18 cellular contexts compared by ENCODE assay signal in genomic region chr12:3837049-3837448, GRCh38. TPM values are rescaled to one million over a fixed set of nuclear protein-coding genes. Genes with fewer than 3 reads are reported as not detected.
A peak's percentile ranks its signal among the peaks of the same experiment; 100 is the strongest.
DNase-seq lines count a peak whose midpoint lies in the region; ATAC-seq and TF ChIP-seq lines count a peak whose summit lies in the region.
"Had no signal": no experiment of that assay in that cellular context is flagged by ENCODE, and none has a peak within 500 bp of the region (broad histone marks: within the 10 kb centered on the region; RNA-seq: fewer than 3 reads in every experiment).

No MANE protein-coding gene starts in this region.

- intact Hi-C loops in activated CD8-positive, alpha-beta T cell treated with anti-CD3 and anti-CD28 coated beads for 36 hours (cut with micrococcal nuclease): no loop called here

- no peaks in the 10 kb centered on the region for H4K20me1 ChIP-seq in GM23338 (replicated peaks; ENCODE audit: insufficient read depth)

- H2AFZ ChIP-seq in GM23338: no peak overlapping the region

- no peak for TF ChIP-seq POLR2A in Peyer's patch (IDR thresholded peaks at IDR 0.05)

- H3F3A ChIP-seq in GM23338 (replicated peaks; ENCODE audit: low read depth): no peaks in the 10 kb centered on the region

- CTCF ChIA-PET in activated CD8-positive, alpha-beta T cell treated with anti-CD3 and anti-CD28 coated beads for 36 hours (lab: Charles Lee): interaction anchor here (1.4 to 1.6 kb wide), 2 partner anchors 27 to 49 kb away, joined by 3 read pairs; no protein-coding TSS in a partner anchor
- CTCF ChIA-PET in activated CD8-positive, alpha-beta T cell treated with anti-CD3 and anti-CD28 coated beads, Interleukin-2, amount 10 ng/mL, durations not matched to agents 7 days and 5 days (lab: Charles Lee): interaction anchor here (1.7 kb wide), 1 partner anchor 537 kb away, joined by 7 read pairs; no protein-coding TSS in a partner anchor

- TF ChIP-seq CTCF in activated CD8-positive, alpha-beta T cell treated with anti-CD3 and anti-CD28 coated beads for 36 hours (IDR thresholded peaks at IDR 0.05): no peak
- TF ChIP-seq CTCF in GM23338 (conservative IDR thresholded peaks at IDR 0.05; ENCODE audit: low read depth in 2 of 2): peak; percentile 46 to 63
- TF ChIP-seq CTCF in Peyer's patch (IDR thresholded peaks at IDR 0.05): no peak

- H3K4me1 ChIP-seq in GM23338 (ENCODE audit: insufficient read depth): peaks cover 7% of the 10 kb centered on the region; the same call in 1 of the 2 replicates
- H3K4me1 ChIP-seq in Peyer's patch: no peaks in the 10 kb centered on the region
- H3K4me1 ChIP-seq: vagina had no signal

- no peak for ATAC-seq in activated CD8-positive, alpha-beta T cell treated with anti-CD3 and anti-CD28 coated beads for 36 hours
- no peak for ATAC-seq in activated CD8-positive, alpha-beta T cell treated with anti-CD3 and anti-CD28 coated beads, Interleukin-2, amount 10 ng/mL, durations not matched to agents 7 days and 5 days
- ATAC-seq in GM23338 (peak; percentile 68), HG02798 (IDR thresholded peaks at IDR 0.05; ENCODE audit: poor library complexity, unreplicated experiment) (no peak)
- ATAC-seq in activated naive CD8-positive, alpha-beta T cell treated with anti-CD3 and anti-CD28 coated beads, Interleukin-2, amount 50 U/mL, for 24 hours: no peak
- ATAC-seq in stimulated activated effector memory CD8-positive, alpha-beta T cell treated with anti-CD3 and anti-CD28 coated beads, Interleukin-12 subunit alpha, Interleukin-12 subunit beta, amount 100 ng/mL, for 72 hours: no peak

- H3K27ac Mint-ChIP-seq in activated CD8-positive, alpha-beta T cell treated with anti-CD3 and anti-CD28 coated beads for 36 hours: no peak overlapping the region
- no peak overlapping the region for H3K27ac Mint-ChIP-seq in activated CD8-positive, alpha-beta T cell treated with anti-CD3 and anti-CD28 coated beads, Interleukin-2, amount 10 ng/mL, durations not matched to agents 7 days and 5 days
- 0 out of 2 replicates have a peak overlapping the region, but pooled peaks have one; percentile 57 for H3K27ac Mint-ChIP-seq in GM23338
- peak overlapping the region; percentile 34 for H3K27ac Mint-ChIP-seq in activated naive CD8-positive, alpha-beta T cell treated with anti-CD3 and anti-CD28 coated beads, Interleukin-2, amount 50 U/mL, for 24 hours
- peak overlapping the region; percentile 40 for H3K27ac Mint-ChIP-seq in stimulated activated effector memory CD8-positive, alpha-beta T cell treated with anti-CD3 and anti-CD28 coated beads, Interleukin-12 subunit alpha, Interleukin-12 subunit beta, amount 100 ng/mL, for 72 hours
- H3K27ac Mint-ChIP-seq: activated CD4-positive, alpha-beta memory T cell treated with anti-CD3 and anti-CD28 coated beads for 36 hours; mesothelial cell of epicardium had no signal

- peak overlapping the region; percentile 5 for H3K4me3 Mint-ChIP-seq in activated CD8-positive, alpha-beta T cell treated with anti-CD3 and anti-CD28 coated beads for 36 hours
- no peak overlapping the region for H3K4me3 Mint-ChIP-seq in activated CD8-positive, alpha-beta T cell treated with anti-CD3 and anti-CD28 coated beads, Interleukin-2, amount 10 ng/mL, durations not matched to agents 7 days and 5 days
- H3K4me3 Mint-ChIP-seq in GM23338: no peak overlapping the region
- H3K4me3 Mint-ChIP-seq in activated naive CD8-positive, alpha-beta T cell treated with anti-CD3 and anti-CD28 coated beads, Interleukin-2, amount 50 U/mL, for 24 hours: no peak overlapping the region
- peak overlapping the region; percentile 60 for H3K4me3 Mint-ChIP-seq in stimulated activated effector memory CD8-positive, alpha-beta T cell treated with anti-CD3 and anti-CD28 coated beads, Interleukin-12 subunit alpha, Interleukin-12 subunit beta, amount 100 ng/mL, for 72 hours
- H3K4me3 Mint-ChIP-seq: activated CD4-positive, alpha-beta memory T cell treated with anti-CD3 and anti-CD28 coated beads for 36 hours; mesothelial cell of epicardium had no signal

- POLR2A ChIA-PET in activated CD8-positive, alpha-beta T cell treated with anti-CD3 and anti-CD28 coated beads for 36 hours (lab: Charles Lee): interaction anchor here (0.7 to 1.0 kb wide), 2 partner anchors 33 to 458 kb away, joined by 3 read pairs; no protein-coding TSS in a partner anchor
- POLR2A ChIA-PET in activated CD8-positive, alpha-beta T cell treated with anti-CD3 and anti-CD28 coated beads, Interleukin-2, amount 10 ng/mL, durations not matched to agents 7 days and 5 days (lab: Charles Lee): no interaction called here

- no peaks in the 10 kb centered on the region for H3K9me2 ChIP-seq in GM23338 (ENCODE audit: insufficient read depth)

- no peaks in the 10 kb centered on the region for H3K9me3 ChIP-seq in Peyer's patch
- H3K9me3 ChIP-seq: vagina had no signal

- H3K27ac ChIP-seq in GM23338 (ENCODE audit: low read depth) (no peak overlapping the region), Peyer's patch (no peak overlapping the region)
- H3K27ac ChIP-seq: KMS-11, vagina had no signal

- no peaks in the 10 kb centered on the region for H3K27me3 ChIP-seq in GM23338 (ENCODE audit: insufficient read depth)
- H3K27me3 ChIP-seq in Peyer's patch: no peaks in the 10 kb centered on the region
- H3K27me3 ChIP-seq: vagina had no signal

- H3K4me3 ChIP-seq in GM23338 (no peak overlapping the region), Peyer's patch (no peak overlapping the region)
- H3K4me3 ChIP-seq: vagina had no signal

- H3K79me2 ChIP-seq in GM23338 (replicated peaks; ENCODE audit: insufficient read depth): peaks cover 9% of the 10 kb centered on the region; the same call in 1 of the 2 replicates

- H3K36me3 ChIP-seq in GM23338 (ENCODE audit: insufficient read depth) (no peaks in the 10 kb centered on the region), Peyer's patch (no peaks in the 10 kb centered on the region)
- H3K36me3 ChIP-seq: vagina had no signal

- no peaks in the 10 kb centered on the region for H3K27me3 Mint-ChIP-seq in activated CD8-positive, alpha-beta T cell treated with anti-CD3 and anti-CD28 coated beads for 36 hours
- no peaks in the 10 kb centered on the region for H3K27me3 Mint-ChIP-seq in activated CD8-positive, alpha-beta T cell treated with anti-CD3 and anti-CD28 coated beads, Interleukin-2, amount 10 ng/mL, durations not matched to agents 7 days and 5 days (ENCODE audit: low read depth)
- peaks cover 3% of the 10 kb centered on the region for H3K27me3 Mint-ChIP-seq in GM23338 (ENCODE audit: insufficient read depth, low read depth, poor library complexity)
- no peaks in the 10 kb centered on the region for H3K27me3 Mint-ChIP-seq in activated naive CD8-positive, alpha-beta T cell treated with anti-CD3 and anti-CD28 coated beads, Interleukin-2, amount 50 U/mL, for 24 hours
- H3K27me3 Mint-ChIP-seq: activated CD4-positive, alpha-beta memory T cell treated with anti-CD3 and anti-CD28 coated beads for 36 hours had no signal

- H3K4me2 ChIP-seq in GM23338: no peak overlapping the region
- H3K4me2 ChIP-seq: KMS-11 had no signal

- H3K36me3 Mint-ChIP-seq in activated CD8-positive, alpha-beta T cell treated with anti-CD3 and anti-CD28 coated beads for 36 hours (ENCODE audit: low read depth): peaks cover 36% of the 10 kb centered on the region
- peaks cover 46% of the 10 kb centered on the region for H3K36me3 Mint-ChIP-seq in activated CD8-positive, alpha-beta T cell treated with anti-CD3 and anti-CD28 coated beads, Interleukin-2, amount 10 ng/mL, durations not matched to agents 7 days and 5 days (ENCODE audit: low read depth)
- H3K36me3 Mint-ChIP-seq in GM23338 (ENCODE audit: low read depth): peaks cover 11% of the 10 kb centered on the region
- H3K36me3 Mint-ChIP-seq in activated naive CD8-positive, alpha-beta T cell treated with anti-CD3 and anti-CD28 coated beads, Interleukin-2, amount 50 U/mL, for 24 hours (ENCODE audit: low read depth): peaks cover 36% of the 10 kb centered on the region
- peaks cover 5% of the 10 kb centered on the region for H3K36me3 Mint-ChIP-seq in stimulated activated effector memory CD8-positive, alpha-beta T cell treated with anti-CD3 and anti-CD28 coated beads, Interleukin-12 subunit alpha, Interleukin-12 subunit beta, amount 100 ng/mL, for 72 hours

- H3K4me1 Mint-ChIP-seq in activated CD8-positive, alpha-beta T cell treated with anti-CD3 and anti-CD28 coated beads for 36 hours (ENCODE audit: low read depth): peaks cover 53% of the 10 kb centered on the region
- peaks cover 17% of the 10 kb centered on the region for H3K4me1 Mint-ChIP-seq in activated CD8-positive, alpha-beta T cell treated with anti-CD3 and anti-CD28 coated beads, Interleukin-2, amount 10 ng/mL, durations not matched to agents 7 days and 5 days (ENCODE audit: low read depth)
- H3K4me1 Mint-ChIP-seq in GM23338: peaks cover 15% of the 10 kb centered on the region
- peaks cover 60% of the 10 kb centered on the region for H3K4me1 Mint-ChIP-seq in activated naive CD8-positive, alpha-beta T cell treated with anti-CD3 and anti-CD28 coated beads, Interleukin-2, amount 50 U/mL, for 24 hours
- peaks cover 43% of the 10 kb centered on the region for H3K4me1 Mint-ChIP-seq in stimulated activated effector memory CD8-positive, alpha-beta T cell treated with anti-CD3 and anti-CD28 coated beads, Interleukin-12 subunit alpha, Interleukin-12 subunit beta, amount 100 ng/mL, for 72 hours
- H3K4me1 Mint-ChIP-seq: mesothelial cell of epicardium had no signal

- no peak for DNase-seq in activated CD8-positive, alpha-beta T cell treated with anti-CD3 and anti-CD28 coated beads for 36 hours
- no peak for DNase-seq in activated CD8-positive, alpha-beta T cell treated with anti-CD3 and anti-CD28 coated beads, Interleukin-2, amount 10 ng/mL, durations not matched to agents 7 days and 5 days
- peak; percentile 70 for DNase-seq in GM23338 (ENCODE audit: low spot score)
- no peak for DNase-seq in activated naive CD8-positive, alpha-beta T cell treated with anti-CD3 and anti-CD28 coated beads, Interleukin-2, amount 50 U/mL, for 24 hours
- DNase-seq in stimulated activated effector memory CD8-positive, alpha-beta T cell treated with anti-CD3 and anti-CD28 coated beads, Interleukin-12 subunit alpha, Interleukin-12 subunit beta, amount 100 ng/mL, for 72 hours (ENCODE audit: low spot score in 2 of 2): no peak
- DNase-seq in Peyer's patch: no peak
- no peak for DNase-seq in NCI-H1105 treated with DMSO at 0.1 percent for 48 hours (lab: John Stamatoyannopoulos, UW)
- DNase-seq: activated CD4-positive, alpha-beta memory T cell treated with anti-CD3 and anti-CD28 coated beads for 36 hours; activated effector memory CD4-positive, alpha-beta T cell treated with anti-CD3 and anti-CD28 coated beads, Interleukin-2, amount 50 U/mL, for 16 hours; foreskin fibroblast; NCI-H146; NCI-H748 treated with DMSO at 0.1 percent for 48 hours; occipital lobe; Right ventricle myocardium superior had no signal

- peaks cover 4% of the 10 kb centered on the region for H3K9me3 Mint-ChIP-seq in activated CD8-positive, alpha-beta T cell treated with anti-CD3 and anti-CD28 coated beads for 36 hours
- no peaks in the 10 kb centered on the region for H3K9me3 Mint-ChIP-seq in activated CD8-positive, alpha-beta T cell treated with anti-CD3 and anti-CD28 coated beads, Interleukin-2, amount 10 ng/mL, durations not matched to agents 7 days and 5 days (ENCODE audit: insufficient read depth)
- H3K9me3 Mint-ChIP-seq in GM23338: peaks cover 3% of the 10 kb centered on the region; the same call in 2 of the 3 replicates
- H3K9me3 Mint-ChIP-seq in activated naive CD8-positive, alpha-beta T cell treated with anti-CD3 and anti-CD28 coated beads, Interleukin-2, amount 50 U/mL, for 24 hours: no peaks in the 10 kb centered on the region
- no peaks in the 10 kb centered on the region for H3K9me3 Mint-ChIP-seq in stimulated activated effector memory CD8-positive, alpha-beta T cell treated with anti-CD3 and anti-CD28 coated beads, Interleukin-12 subunit alpha, Interleukin-12 subunit beta, amount 100 ng/mL, for 72 hours
- H3K9me3 Mint-ChIP-seq: activated CD4-positive, alpha-beta memory T cell treated with anti-CD3 and anti-CD28 coated beads for 36 hours had no signal

RNA-seq across cellular contexts. Expression of gene PARP11, which starts 36.1 kb away (rescaled TPM):
- 10 to 100 TPM; 19.7 to 22.3 TPM for total RNA-seq in activated CD8-positive, alpha-beta T cell treated with anti-CD3 and anti-CD28 coated beads for 36 hours
- total RNA-seq in activated CD8-positive, alpha-beta T cell treated with anti-CD3 and anti-CD28 coated beads, Interleukin-2, amount 10 ng/mL, durations not matched to agents 7 days and 5 days: 10 to 100 TPM; 36.4 to 36.6 TPM
- 10.8 and 11.5 TPM in 2 replicates for total RNA-seq in GM23338 (2014; rRNA removed; shearing (Covaris generic))
- 3.4 and 4.8 TPM in 2 replicates for polyA plus RNA-seq in GM23338 (2016; fragmentation: Nextera tagmentation; extraction: Ambion mirVana)
- 10 to 100 TPM in 1 of 4 donors, 1 to 10 TPM in 3; 5.1 to 28.1 (median 6.9) TPM for total RNA-seq in Peyer's patch

Comparison
In these comparisons a context has a peak if more than half of its experiments do, and no peak if none do; other contexts are left out.
1. H3K4me3 Mint-ChIP-seq: peak in activated CD8-positive, alpha-beta T cell treated with anti-CD3 and anti-CD28 coated beads for 36 hours (single experiment) and stimulated activated effector memory CD8-positive, alpha-beta T cell treated with anti-CD3 and anti-CD28 coated beads, Interleukin-12 subunit alpha, Interleukin-12 subunit beta, amount 100 ng/mL, for 72 hours (single experiment); none in activated CD8-positive, alpha-beta T cell treated with anti-CD3 and anti-CD28 coated beads, Interleukin-2, amount 10 ng/mL, durations not matched to agents 7 days and 5 days (single experiment), GM23338 (single experiment) and activated naive CD8-positive, alpha-beta T cell treated with anti-CD3 and anti-CD28 coated beads, Interleukin-2, amount 50 U/mL, for 24 hours (single experiment).
2. H3K27ac Mint-ChIP-seq: peak in GM23338 (single experiment), activated naive CD8-positive, alpha-beta T cell treated with anti-CD3 and anti-CD28 coated beads, Interleukin-2, amount 50 U/mL, for 24 hours (single experiment) and stimulated activated effector memory CD8-positive, alpha-beta T cell treated with anti-CD3 and anti-CD28 coated beads, Interleukin-12 subunit alpha, Interleukin-12 subunit beta, amount 100 ng/mL, for 72 hours (single experiment); none in activated CD8-positive, alpha-beta T cell treated with anti-CD3 and anti-CD28 coated beads for 36 hours (single experiment) and activated CD8-positive, alpha-beta T cell treated with anti-CD3 and anti-CD28 coated beads, Interleukin-2, amount 10 ng/mL, durations not matched to agents 7 days and 5 days (single experiment).
3. CTCF ChIP-seq: peak in GM23338 (2 of 2); none in activated CD8-positive, alpha-beta T cell treated with anti-CD3 and anti-CD28 coated beads for 36 hours (single experiment) and Peyer's patch (0 of 6).